9 cellular contexts compared by ENCODE assay signal in the genomic region with DNA sequence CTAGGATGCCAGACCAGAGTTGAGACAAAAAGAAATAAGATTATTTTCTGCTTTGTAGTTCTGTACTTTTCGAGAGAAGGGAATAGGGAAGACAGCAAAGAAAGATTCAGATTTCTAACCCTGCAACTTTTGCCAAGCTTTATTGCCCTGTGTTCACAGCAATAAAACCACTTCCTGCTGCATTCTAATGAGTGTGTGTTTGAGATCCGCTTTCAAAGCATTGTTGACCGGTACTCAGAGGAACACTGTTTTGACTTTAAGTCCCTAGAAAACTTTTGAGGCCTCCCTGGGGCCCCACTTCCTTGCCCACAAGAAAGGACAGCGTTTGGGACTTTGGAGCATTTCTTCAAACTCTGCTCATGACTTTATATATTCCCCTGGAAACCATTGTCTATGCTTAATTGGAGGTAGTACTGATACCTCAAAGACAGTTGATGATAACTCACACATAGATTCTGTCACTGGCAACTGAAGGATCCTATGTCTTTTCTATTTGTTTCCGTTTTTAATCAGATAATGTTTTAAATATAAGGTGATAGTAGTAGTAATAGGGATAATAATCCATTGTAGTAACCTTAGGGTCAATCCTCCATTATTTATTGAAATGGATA. TPM values are rescaled to one million over a fixed set of nuclear protein-coding genes. Genes with fewer than 3 reads are reported as not detected.
DNase-seq lines count a peak whose midpoint lies in the region; ATAC-seq and TF ChIP-seq lines count a peak whose summit lies in the region.
"Had no signal": no experiment of that assay in that cellular context is flagged by ENCODE, and none has a peak within 500 bp of the region (broad histone marks: within the 10 kb centered on the region; RNA-seq: fewer than 3 reads in every experiment).

No MANE protein-coding gene starts in this region.

- DNase-seq in GM13977 (ENCODE audit: low spot score) (peak; percentile 26), lung microvascular endothelial cell (ENCODE audit: low read depth in 2 of 2) (peak; percentile 14 to 22), lower leg skin (ENCODE audit: low spot score in 2 of 2) (no peak), NCI-H2029 treated with DMSO at 0.1 percent for 48 hours (lab: John Stamatoyannopoulos, UW) (no peak), iPS-NIHi11 (ENCODE audit: low spot score) (no peak)
- DNase-seq in T-helper 2 cell treated with Interferon-gamma antibody and Interleukin-4, amounts not matched to agents 5 μg/mL and 100 μg/mL, for 36 hours (ENCODE audit: low spot score) = peak; percentile 8
- DNase-seq in stimulated activated CD8-positive, alpha-beta memory T cell treated with anti-CD3 and anti-CD28 coated beads, Interleukin-4, amount 100 ng/mL, for 48 hours = no peak

- peak; percentile 54 for ATAC-seq in HG02642 (IDR thresholded peaks at IDR 0.05; ENCODE audit: poor library complexity, unreplicated experiment)

- 1 to 18% methylated on average over 5 of the region's 5 CpGs for WGBS in lower leg skin, 2 donors

- H3K9me3 Mint-ChIP-seq in T-helper 2 cell treated with Interferon-gamma antibody and Interleukin-4, amounts not matched to agents 5 μg/mL and 100 μg/mL, for 36 hours = no peaks in the 10 kb centered on the region

- H3K27me3 Mint-ChIP-seq in T-helper 2 cell treated with Interferon-gamma antibody and Interleukin-4, amounts not matched to agents 5 μg/mL and 100 μg/mL, for 36 hours (ENCODE audit: low read depth) = peaks cover 8% of the 10 kb centered on the region

- peaks cover 21% of the 10 kb centered on the region for H3K4me1 Mint-ChIP-seq in T-helper 2 cell treated with Interferon-gamma antibody and Interleukin-4, amounts not matched to agents 5 μg/mL and 100 μg/mL, for 36 hours (ENCODE audit: low read depth)

- no peak for TF ChIP-seq POLR2A in lower leg skin (IDR thresholded peaks at IDR 0.05)

- intact Hi-C loops in lower leg skin (cut with DNase I; ENCODE audit: low total_unique reads) = no loop called here

- in situ Hi-C loops in GM13977 (cut with MboI; ENCODE audit: low pct_unique_long_range_greater_than_20kb, low sequenced_read_pairs, unreplicated experiment) = no loop called here

- TF ChIP-seq CTCF in GM13977 (IDR thresholded peaks at IDR 0.05; ENCODE audit: extremely low read depth, insufficient read depth, missing control alignments) = no peak
- TF ChIP-seq CTCF in lower leg skin (IDR thresholded peaks at IDR 0.05) = no peak

- no peak overlapping the region for H3K4me3 ChIP-seq in lower leg skin (ENCODE audit: low read depth, poor library complexity, severe bottlenecking)

- peak overlapping the region; percentile 71 for H3K27ac Mint-ChIP-seq in T-helper 2 cell treated with Interferon-gamma antibody and Interleukin-4, amounts not matched to agents 5 μg/mL and 100 μg/mL, for 36 hours

- no peaks in the 10 kb centered on the region for H3K36me3 Mint-ChIP-seq in T-helper 2 cell treated with Interferon-gamma antibody and Interleukin-4, amounts not matched to agents 5 μg/mL and 100 μg/mL, for 36 hours (ENCODE audit: low read depth)

- H3K4me3 Mint-ChIP-seq in T-helper 2 cell treated with Interferon-gamma antibody and Interleukin-4, amounts not matched to agents 5 μg/mL and 100 μg/mL, for 36 hours = peak overlapping the region; percentile 87

RNA-seq across cellular contexts. Expression of a gene that starts 1.3 kb away (rescaled TPM):
- not detected in 2 replicates for total RNA-seq in lung microvascular endothelial cell
- total RNA-seq in lower leg skin = 10 to 100 TPM in 1 of 4 donors, 1 to 10 TPM in 3; 1.7 to 15.4 (median 6.6) TPM
- total RNA-seq: bronchial epithelial cell had no signal

RNA-seq across cellular contexts. Expression of a gene that starts 14.2 kb away (rescaled TPM):
- total RNA-seq in lung microvascular endothelial cell (not detected in 2 replicates), lower leg skin (not detected)
- total RNA-seq: bronchial epithelial cell had no signal

RNA-seq across cellular contexts. Expression of a gene that starts 20.3 kb away (rescaled TPM):
- 4.6 and 14.6 TPM in 2 replicates for total RNA-seq in lung microvascular endothelial cell
- total RNA-seq in lower leg skin = 100 to 1,000 TPM in 1 of 4 donors, 10 to 100 TPM in 3; 42.6 to 129 (median 87.7) TPM
- total RNA-seq: bronchial epithelial cell had no signal

RNA-seq across cellular contexts. Expression of a gene that starts 36.7 kb away (rescaled TPM):
- total RNA-seq in lung microvascular endothelial cell (not detected in 2 replicates), lower leg skin (not detected)
- total RNA-seq: bronchial epithelial cell had no signal

Comparison
In these comparisons a context has a peak if more than half of its experiments do, and no peak if none do; other contexts are left out.
1. DNase-seq: peak in GM13977 (single experiment), T-helper 2 cell treated with Interferon-gamma antibody and Interleukin-4, amounts not matched to agents 5 μg/mL and 100 μg/mL, for 36 hours (single experiment) and lung microvascular endothelial cell (2 of 2); none in lower leg skin (0 of 2), NCI-H2029 treated with DMSO at 0.1 percent for 48 hours (single experiment), stimulated activated CD8-positive, alpha-beta memory T cell treated with anti-CD3 and anti-CD28 coated beads, Interleukin-4, amount 100 ng/mL, for 48 hours (single experiment) and iPS-NIHi11 (single experiment).